Comparison of ENCODE assay signal across 8 cellular contexts in genomic region chr1:217333939-217334338, GRCh38.
DNase-seq lines count a peak whose midpoint lies in the region; ATAC-seq and TF ChIP-seq lines count a peak whose summit lies in the region.

No MANE protein-coding gene starts in this region.

- H3K27ac Mint-ChIP-seq in endothelial cell (ENCODE audit: unreplicated experiment), result no peak overlapping the region

- DNase-seq in AG08395 (ENCODE audit: low spot score) (peak; percentile 54), NCI-H748 (lab: John Stamatoyannopoulos, UW; ENCODE audit: unreplicated experiment) (peak; percentile 34), endothelial cell (ENCODE audit: low spot score) (peak; percentile 56), putamen (ENCODE audit: low spot score) (peak; percentile 4)
- no peak for DNase-seq in activated CD4-positive, alpha-beta T cell treated with anti-CD3 and anti-CD28 coated beads for 4 hours

- H3K4me1 Mint-ChIP-seq in endothelial cell (ENCODE audit: unreplicated experiment), result peaks cover 5% of the 10 kb centered on the region

- H3K27me3 Mint-ChIP-seq in endothelial cell (ENCODE audit: unreplicated experiment), result peaks cover 2% of the 10 kb centered on the region

- peak; percentile 84 for ATAC-seq in GM18502 (IDR thresholded peaks at IDR 0.05; ENCODE audit: poor library complexity, unreplicated experiment)
- peak; percentile 75 for ATAC-seq in HG02981 (IDR thresholded peaks at IDR 0.05; ENCODE audit: unreplicated experiment)
- no peak for ATAC-seq in GM19463 (IDR thresholded peaks at IDR 0.05; ENCODE audit: unreplicated experiment)

- peak; percentile 74 for TF ChIP-seq CTCF in endothelial cell (IDR thresholded peaks at IDR 0.05; ENCODE audit: unreplicated experiment)

- H3K9me3 Mint-ChIP-seq in endothelial cell (ENCODE audit: unreplicated experiment), result no peaks in the 10 kb centered on the region

- no peak overlapping the region for H3K4me3 Mint-ChIP-seq in endothelial cell (ENCODE audit: unreplicated experiment)

- no peaks in the 10 kb centered on the region for H3K36me3 Mint-ChIP-seq in endothelial cell (ENCODE audit: low read depth, unreplicated experiment)

Comparison
In these comparisons a context has a peak if more than half of its experiments do, and no peak if none do; other contexts are left out.
1. DNase-seq: peak in AG08395 (single experiment), NCI-H748 (single experiment), endothelial cell (single experiment) and putamen (single experiment); none in activated CD4-positive, alpha-beta T cell treated with anti-CD3 and anti-CD28 coated beads for 4 hours (0 of 2).